ENCODE assay signal across 9 cellular contexts in genomic region chr15:33226559-33227181, GRCh38. TPM values are rescaled to one million over a fixed set of nuclear protein-coding genes. Genes with fewer than 3 reads are reported as not detected.
DNase-seq lines count a peak whose midpoint lies in the region; ATAC-seq and TF ChIP-seq lines count a peak whose summit lies in the region.
"Had no signal": no experiment of that assay in that cellular context is flagged by ENCODE, and none has a peak within 500 bp of the region (broad histone marks: within the 10 kb centered on the region; RNA-seq: fewer than 3 reads in every experiment).

No MANE protein-coding gene starts in this region.

- DNase-seq in AG08395 (ENCODE audit: low spot score), result peak; percentile 16
- peak; percentile 66 for DNase-seq in RKO (ENCODE audit: low spot score)
- DNase-seq in activated T-helper 1 cell treated with anti-CD3 and anti-CD28 coated beads, Interleukin-2, amount 50 U/mL, for 16 hours (ENCODE audit: low read depth in 1 of 2, low spot score in 1 of 2), result peak; percentile 24 to 31
- no peak for DNase-seq in left ventricle myocardium superior
- peak in 2 of 3 experiments; percentile 41 to 57 for DNase-seq in stimulated activated CD4-positive, alpha-beta T cell treated with anti-CD3 and anti-CD28 coated beads, TNF-alpha, amount 100 ng/mL, for 4 hours (ENCODE audit: low read depth in 3 of 3)
- DNase-seq in osteoblast (ENCODE audit: insufficient read length, low spot score, missing footprints), result no peak

- no peak for TF ChIP-seq CTCF in osteoblast (IDR thresholded peaks at IDR 0.05; ENCODE audit: extremely low read depth, low read depth, low read length)

- intact Hi-C loops in left ventricle myocardium superior (cut with micrococcal nuclease), result no loop called here

- H3K9me3 ChIP-seq in osteoblast (ENCODE audit: low read depth, low read length), result no peaks in the 10 kb centered on the region
- H3K9me3 ChIP-seq: neutrophil had no signal

- H3K4me3 ChIP-seq in osteoblast (ENCODE audit: insufficient read depth, low read length), result no peak overlapping the region

- ATAC-seq in GM18861 (IDR thresholded peaks at IDR 0.05; ENCODE audit: unreplicated experiment), result peak; percentile 96
- peak; percentile 79 for ATAC-seq in HG03432 (IDR thresholded peaks at IDR 0.05; ENCODE audit: unreplicated experiment)
- ATAC-seq in left ventricle myocardium superior, result peak; percentile 92

- no peaks in the 10 kb centered on the region for H3K79me2 ChIP-seq in osteoblast (ENCODE audit: insufficient read depth, low read length)

- no peaks in the 10 kb centered on the region for H3K4me1 ChIP-seq in osteoblast (ENCODE audit: insufficient read depth, low read length)

- no peaks in the 10 kb centered on the region for H3K36me3 ChIP-seq in osteoblast (ENCODE audit: insufficient read depth, low read length)
- H3K36me3 ChIP-seq: neutrophil had no signal

- H4K20me1 ChIP-seq in osteoblast (ENCODE audit: insufficient read depth, low read length), result no peaks in the 10 kb centered on the region

- no peak overlapping the region for H3K27ac ChIP-seq in osteoblast (ENCODE audit: low read depth, low read length)
- H3K27ac ChIP-seq: neutrophil had no signal

- H3K27me3 ChIP-seq in osteoblast (ENCODE audit: insufficient read depth, low read length), result peaks cover 23% of the 10 kb centered on the region
- H3K27me3 ChIP-seq: neutrophil had no signal

- H3K4me2 ChIP-seq in osteoblast (ENCODE audit: insufficient read depth, low read length), result no peak overlapping the region

- no peak overlapping the region for H2AFZ ChIP-seq in osteoblast (ENCODE audit: low read length)

RNA-seq across cellular contexts. Expression of gene FMN1, which starts 32.2 kb away (rescaled TPM):
- total RNA-seq in left ventricle myocardium superior (2.9 TPM), osteoblast (9.0 and 11.2 TPM in 2 replicates)

Comparison
In these comparisons a context has a peak if more than half of its experiments do, and no peak if none do; other contexts are left out.
1. DNase-seq: peak in AG08395 (single experiment), RKO (single experiment), activated T-helper 1 cell treated with anti-CD3 and anti-CD28 coated beads, Interleukin-2, amount 50 U/mL, for 16 hours (2 of 2) and stimulated activated CD4-positive, alpha-beta T cell treated with anti-CD3 and anti-CD28 coated beads, TNF-alpha, amount 100 ng/mL, for 4 hours (2 of 3); none in left ventricle myocardium superior (single experiment) and osteoblast (single experiment).
2. Peak in every context shown above with its lines, with median percentiles within 50 percentile points of each other: ATAC-seq.